Comparison of ENCODE assay signal across 8 cellular contexts in genomic region chr18:35240664-35241522, GRCh38. TPM values are rescaled to one million over a fixed set of nuclear protein-coding genes. Genes with fewer than 3 reads are reported as not detected.
A peak's percentile ranks its signal among the peaks of the same experiment; 100 is the strongest.
DNase-seq lines count a peak whose midpoint lies in the region; ATAC-seq and TF ChIP-seq lines count a peak whose summit lies in the region.

ZNF397 (plus strand) TSS chr18:35241034; CDS start chr18:35242471, 1,437 bp downstream.

- H4K8ac ChIP-seq in trophoblast cell (ENCODE audit: low read depth, low read length) = peak within 1 kb of the TSS; percentile 87

- H3K4ac ChIP-seq in trophoblast cell (ENCODE audit: low read depth, low read length) = no peak within 1 kb of the TSS

- peaks cover 11% of the 10 kb centered on the region for H3K4me1 ChIP-seq in adipocyte (ENCODE audit: control insufficient read depth, insufficient read depth, low read length)
- peaks cover 0 to 2% of the 10 kb centered on the region in 2 experiments for H3K4me1 ChIP-seq in trophoblast cell (ENCODE audit: control insufficient read depth in 1 of 2, insufficient read depth in 2 of 2, low read length in 2 of 2)
- H3K4me1 ChIP-seq in transverse colon = peaks cover 3 to 17% (median 11%) of the 10 kb centered on the region in 4 donors

- H2BK12ac ChIP-seq in trophoblast cell (ENCODE audit: low read length) = no peak within 1 kb of the TSS

- DNase-seq in GM12864 (ENCODE audit: low read depth) (peak; percentile 89), NCI-H1417 (lab: John Stamatoyannopoulos, UW) (peak; percentile 94 to 99 (median 98)), SW 1271 (lab: John Stamatoyannopoulos, UW) (peak; percentile 87 to 93), adipocyte (ENCODE audit: low read depth) (peak; percentile 99), cardiac septum (ENCODE audit: low spot score) (peak; percentile 99), trophoblast cell (peak; percentile 96 to 98), transverse colon (peak; percentile 99)

- peak within 1 kb of the TSS; percentile 35 for H2BK120ac ChIP-seq in trophoblast cell (ENCODE audit: insufficient read depth, low read length, poor library complexity)

- peak within 1 kb of the TSS; percentile 71 for H4K91ac ChIP-seq in trophoblast cell (ENCODE audit: low read depth, low read length)

- TF ChIP-seq POLR2A in transverse colon (IDR thresholded peaks at IDR 0.05) = peak; percentile 94

- peak within 1 kb of the TSS; percentile 78 for H3K4me3 ChIP-seq in GM12864 (ENCODE audit: low read depth, low read length)
- H3K4me3 ChIP-seq in adipocyte (ENCODE audit: low read length) = peak within 1 kb of the TSS; percentile 91
- peak within 1 kb of the TSS; percentile 89 for H3K4me3 ChIP-seq in trophoblast cell (ENCODE audit: low read depth, low read length)
- peak within 1 kb of the TSS; percentile 60 to 80 (median 71) for H3K4me3 ChIP-seq in transverse colon

- no peak within 1 kb of the TSS for H2AK5ac ChIP-seq in trophoblast cell (ENCODE audit: low read length)

- intact Hi-C loops in cardiac septum (cut with DNase I) = loop anchor here (2.0 to 10.0 kb wide), 5 partner anchors 26 to 731 kb away; partner anchors contain the start of genes RMP24, ZNF24 and ZSCAN30
- intact Hi-C loops in transverse colon (cut with DNase I; ENCODE audit: low total_unique reads) = no loop called here

- no peak for TF ChIP-seq EP300 in transverse colon (IDR thresholded peaks at IDR 0.05; ENCODE audit: low read depth)

- peak within 1 kb of the TSS; percentile 98 for H3K27ac ChIP-seq in trophoblast cell (ENCODE audit: low read depth, low read length)
- H3K27ac ChIP-seq in transverse colon = peak within 1 kb of the TSS; percentile 93 to 96 (median 95)

- peak within 1 kb of the TSS; percentile 34 for H2BK5ac ChIP-seq in trophoblast cell (ENCODE audit: low read depth, low read length, poor library complexity)

- no peak within 1 kb of the TSS for H3K23ac ChIP-seq in trophoblast cell (ENCODE audit: low read length)

- in situ Hi-C loops in transverse colon (cut with MboI; ENCODE audit: low pct_ligation_motif_present in 1 of 4, low pct_unique_long_range_greater_than_20kb in 1 of 4, low sequenced_read_pairs in 3 of 4) = loop anchor here in 3 of 4 donors (5.0 to 25.0 kb wide), 3 partner anchors 96 to 134 kb away; partner anchors contain the start of genes ZNF24 (in 2 of the 3) and ZNF396 (in 1 of the 3)

- peak; percentile 99 for ATAC-seq in HG02759 (IDR thresholded peaks at IDR 0.05; ENCODE audit: unreplicated experiment)

- H3K9ac ChIP-seq in adipocyte (ENCODE audit: low read length) (peak within 1 kb of the TSS; percentile 93), trophoblast cell (ENCODE audit: low read length) (peak within 1 kb of the TSS; percentile 96)

- peak within 1 kb of the TSS; percentile 73 for H2AFZ ChIP-seq in trophoblast cell (ENCODE audit: insufficient read depth, low read length, poor library complexity)

- no CpG with 5 or more reads among the region's 62 CpGs for WGBS in trophoblast cell (ENCODE audit: extremely low coverage, insufficient coverage, insufficient read length)
- 1 to 2% methylated on average over 7 to 62 of the region's 62 CpGs for WGBS in transverse colon (ENCODE audit: low coverage in 1 of 2), 2 donors

- H3K36me3 ChIP-seq in adipocyte (ENCODE audit: control insufficient read depth, insufficient read depth, low read length, severe bottlenecking) (peaks cover 37% of the 10 kb centered on the region), trophoblast cell (ENCODE audit: control insufficient read depth in 1 of 2, insufficient read depth in 2 of 2, low read length in 2 of 2) (peaks cover 3 to 17% of the 10 kb centered on the region in 2 experiments), transverse colon (peaks cover 0 to 33% (median 16%) of the 10 kb centered on the region in 4 donors)

- H3K79me1 ChIP-seq in trophoblast cell (ENCODE audit: low read length) = peaks cover 5% of the 10 kb centered on the region

- no peaks in the 10 kb centered on the region for H3K79me2 ChIP-seq in trophoblast cell (ENCODE audit: control insufficient read depth, insufficient read depth, low read length, poor library complexity)

- H3K27me3 ChIP-seq in adipocyte (replicated peaks; ENCODE audit: control insufficient read depth, insufficient read depth, low read length) (no peaks in the 10 kb centered on the region), trophoblast cell (ENCODE audit: insufficient read depth, low read length) (no peaks in the 10 kb centered on the region), transverse colon (no peaks in the 10 kb centered on the region)

- no peak for TF ChIP-seq CTCF in GM12864 (IDR thresholded peaks at IDR 0.05; ENCODE audit: low read depth, low read length, missing control alignments)
- no peak for TF ChIP-seq CTCF in transverse colon (IDR thresholded peaks at IDR 0.05)

- H3K4me2 ChIP-seq in trophoblast cell (ENCODE audit: low read length) = peak within 1 kb of the TSS; percentile 71

- peak within 1 kb of the TSS; percentile 57 for H4K12ac ChIP-seq in trophoblast cell (ENCODE audit: low read depth, low read length)

- peak within 1 kb of the TSS; percentile 60 for H3K18ac ChIP-seq in trophoblast cell (ENCODE audit: low read length)

- peak within 1 kb of the TSS; percentile 56 for H3K14ac ChIP-seq in trophoblast cell (ENCODE audit: low read length)

- H3K9me3 ChIP-seq in adipocyte (ENCODE audit: control insufficient read depth, low read length) = peaks cover 36% of the 10 kb centered on the region
- no peaks in the 10 kb centered on the region for H3K9me3 ChIP-seq in trophoblast cell (ENCODE audit: insufficient read depth, low read depth, low read length)
- H3K9me3 ChIP-seq in transverse colon = no peaks in the 10 kb centered on the region

RNA-seq across cellular contexts. Expression of gene ZNF397, which starts in this region (rescaled TPM):
- 18.0 TPM for total RNA-seq in cardiac septum
- 7.0 and 8.2 TPM in 2 replicates for polyA plus RNA-seq in trophoblast cell (2013)
- 10 to 100 TPM; 21.8 to 60.6 (median 32.0) TPM for total RNA-seq in transverse colon

Comparison
In these comparisons a context has a peak if more than half of its experiments do, and no peak if none do; other contexts are left out.
1. Peak in every context shown above with its lines: DNase-seq, ATAC-seq, H3K4me3 ChIP-seq and H3K27ac ChIP-seq.